In the genomic region with DNA sequence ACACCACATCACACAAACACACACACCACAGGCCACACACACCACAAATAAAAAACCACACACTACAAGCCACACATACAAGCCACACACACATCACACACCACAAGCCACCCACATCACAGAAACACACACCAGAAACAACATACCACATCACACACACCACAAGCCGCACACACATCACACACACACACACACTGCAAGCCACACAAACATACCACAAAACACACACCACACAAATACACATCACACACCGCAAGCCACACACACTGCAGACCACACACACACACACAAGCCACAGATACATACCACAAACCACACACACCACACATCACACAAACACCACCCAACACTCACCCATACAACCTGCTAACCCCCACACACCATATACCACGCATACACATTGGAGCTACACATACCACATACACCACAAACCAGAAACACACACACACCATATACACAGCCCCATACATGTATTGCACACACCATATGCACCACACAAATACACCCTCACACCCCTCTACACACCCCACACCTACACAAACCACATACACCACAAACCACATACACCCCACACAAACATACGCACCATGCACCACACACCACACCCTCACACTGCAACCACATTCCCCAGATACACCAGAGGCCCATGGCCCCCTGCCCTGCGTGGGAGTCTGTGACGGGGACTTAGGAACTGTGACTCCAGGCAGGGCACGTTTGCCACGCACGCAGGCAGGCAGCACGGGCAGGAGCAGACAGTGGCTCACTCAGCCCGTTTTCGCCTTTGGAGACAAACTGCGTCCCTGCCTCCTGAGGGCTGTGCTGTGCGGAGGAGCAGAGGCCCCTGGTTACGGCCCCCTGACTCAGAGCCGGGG, we compare ENCODE assay signal across 13 cellular contexts. TPM values are rescaled to one million over a fixed set of nuclear protein-coding genes. Genes with fewer than 3 reads are reported as not detected.
DNase-seq lines count a peak whose midpoint lies in the region; ATAC-seq, FAIRE-seq and TF ChIP-seq lines count a peak whose summit lies in the region.
"Had no signal": no experiment of that assay in that cellular context is flagged by ENCODE, and none has a peak within 500 bp of the region (broad histone marks: within the 10 kb centered on the region; RNA-seq: fewer than 3 reads in every experiment).

No MANE protein-coding gene starts in this region.

- peaks cover 15% of the 10 kb centered on the region for H3K9me3 ChIP-seq in K562 (replicated peaks; ENCODE audit: control insufficient read depth, insufficient read depth, low read depth, low read length)
- peaks cover 5% of the 10 kb centered on the region for H3K9me3 ChIP-seq in mesenchymal stem cell (ENCODE audit: control insufficient read depth, low read length)
- H3K9me3 ChIP-seq in stomach, result peaks cover 0 to 9% (median 0%) of the 10 kb centered on the region in 4 donors

- CTCF ChIA-PET in K562 (lab: Yijun Ruan, JAX; ENCODE audit: low intra/inter-chr PET ratio), result no interaction called here

- no peak for TF ChIP-seq POLR2A in GM12891 (IDR thresholded peaks at IDR 0.05; ENCODE audit: low read depth, low read length)
- no peak for TF ChIP-seq POLR2A in K562 (conservative IDR thresholded peaks at IDR 0.05)
- TF ChIP-seq POLR2A in stomach (IDR thresholded peaks at IDR 0.05), result no peak

- H2BK15ac ChIP-seq in mesenchymal stem cell (ENCODE audit: low read depth, poor library complexity, severe bottlenecking), result no peak overlapping the region

- no peak overlapping the region for H2BK5ac ChIP-seq in mesenchymal stem cell (ENCODE audit: low read depth, low read length, poor library complexity, severe bottlenecking)

- H2BK12ac ChIP-seq in mesenchymal stem cell (ENCODE audit: low read length in 2 of 2), result no peak overlapping the region

- H3K27me3 ChIP-seq in K562 (ENCODE audit: control insufficient read depth in 2 of 2, insufficient read depth in 2 of 2, low read length in 2 of 2), result no peaks in the 10 kb centered on the region; a peak in 1 of 5 replicates
- no peaks in the 10 kb centered on the region for H3K27me3 ChIP-seq in mesenchymal stem cell (ENCODE audit: control insufficient read depth in 1 of 2, insufficient read depth in 1 of 2, low read length in 2 of 2)
- H3K27me3 ChIP-seq in stomach, result no peaks in the 10 kb centered on the region
- H3K27me3 ChIP-seq: cardiac muscle cell had no signal

- no peak overlapping the region for H3K4me2 ChIP-seq in K562 (ENCODE audit: insufficient read depth, low read length)
- no peak overlapping the region for H3K4me2 ChIP-seq in mesenchymal stem cell (ENCODE audit: low read length, poor library complexity, severe bottlenecking)

- ATAC-seq in K562, result no peak
- no peak for ATAC-seq in HG02885 (IDR thresholded peaks at IDR 0.05; ENCODE audit: poor library complexity, unreplicated experiment)
- no peak for ATAC-seq in GM18498 (IDR thresholded peaks at IDR 0.05; ENCODE audit: unreplicated experiment)
- no peak for ATAC-seq in HG02763 (IDR thresholded peaks at IDR 0.05; ENCODE audit: unreplicated experiment)

- POLR2A ChIA-PET in K562 (lab: Yijun Ruan, JAX), result interaction anchor here (0.6 to 1.2 kb wide), 3 partner anchors 10 to 29 kb away, joined by 3 read pairs; no protein-coding TSS in a partner anchor

- intact Hi-C loops in K562 (cut with micrococcal nuclease), result no loop called here
- intact Hi-C loops in stomach (cut with DNase I; ENCODE audit: low total_unique reads), result no loop called here

- no peaks in the 10 kb centered on the region for H4K20me1 ChIP-seq in K562 (replicated peaks; ENCODE audit: control insufficient read depth, insufficient read depth, low read length)

- TF ChIP-seq EP300 in K562 (IDR thresholded peaks at IDR 0.05; ENCODE audit: low read length), result no peak
- TF ChIP-seq EP300 in stomach (IDR thresholded peaks at IDR 0.05), result no peak

- H3K9ac ChIP-seq in K562 (ENCODE audit: insufficient read depth in 1 of 2, low read depth in 2 of 2, low read length in 2 of 2) (peak overlapping the region in 1 of 2 experiments; percentile 77; a peak in 1 of 4 replicates), mesenchymal stem cell (ENCODE audit: low read length) (peak overlapping the region; percentile 76)

- H3K14ac ChIP-seq in mesenchymal stem cell (ENCODE audit: low read length in 2 of 2), result peak overlapping the region in 1 of 2 experiments; percentile 71

- H3K79me2 ChIP-seq in K562 (ENCODE audit: control insufficient read depth, insufficient read depth, low read length), result no peaks in the 10 kb centered on the region

- no peak overlapping the region for H4K8ac ChIP-seq in mesenchymal stem cell (ENCODE audit: low read length)

- no peaks in the 10 kb centered on the region for H3K79me1 ChIP-seq in mesenchymal stem cell (replicated peaks; ENCODE audit: low read length, poor library complexity, severe bottlenecking)

- DNase-seq in AG10803 (ENCODE audit: low read depth) (peak; percentile 43), GM12891 (ENCODE audit: insufficient read length, low spot score) (no peak), K562 (ENCODE audit: extremely low read depth in 1 of 4, low spot score in 3 of 4) (peak in 1 of 4 experiments; percentile 20), mesenchymal stem cell (no peak), stomach (no peak)
- DNase-seq: GDM1 had no signal

- H3K4me3 ChIP-seq in AG10803 (ENCODE audit: low read length), result no peak overlapping the region
- H3K4me3 ChIP-seq in K562, result no peak overlapping the region
- H3K4me3 ChIP-seq in mesenchymal stem cell (ENCODE audit: insufficient read depth in 1 of 2, low read depth in 1 of 2, low read length in 2 of 2), result peak overlapping the region in 1 of 2 experiments; percentile 53
- no peak overlapping the region for H3K4me3 ChIP-seq in stomach
- H3K4me3 ChIP-seq: cardiac muscle cell had no signal

- WGBS in K562 (ENCODE audit: insufficient coverage, low coverage, missing lambda C conversion rate), result 89% methylated on average over 16 of the region's 16 CpGs
- 91% methylated on average over 16 of the region's 16 CpGs for WGBS in mesenchymal stem cell
- WGBS in stomach, 5 donors, result 83 to 91% (median 90%) methylated on average over 11 to 16 of the region's 16 CpGs

- H3K36me3 ChIP-seq in K562 (ENCODE audit: control insufficient read depth, insufficient read depth, low read length), result peaks cover 3% of the 10 kb centered on the region; the same call in 2 of the 3 replicates
- peaks cover 4 to 8% of the 10 kb centered on the region in 2 experiments for H3K36me3 ChIP-seq in mesenchymal stem cell (ENCODE audit: control insufficient read depth in 1 of 2, insufficient read depth in 2 of 2, low read depth in 1 of 2, low read length in 2 of 2)
- H3K36me3 ChIP-seq in stomach, result peaks cover 0 to 4% (median under 1%) of the 10 kb centered on the region in 4 donors
- H3K36me3 ChIP-seq: cardiac muscle cell had no signal

- in situ Hi-C loops in K562 (cut with MboI), result no loop called here

- no peaks in the 10 kb centered on the region for H3K9me1 ChIP-seq in K562 (ENCODE audit: control insufficient read depth, insufficient read depth, low read length)

- no peak overlapping the region for H3K23ac ChIP-seq in mesenchymal stem cell (ENCODE audit: low read length in 2 of 2)

- H3K4ac ChIP-seq in mesenchymal stem cell (ENCODE audit: low read depth in 1 of 2, low read length in 2 of 2), result no peak overlapping the region

- peak overlapping the region; percentile 10 to 54 for H3K18ac ChIP-seq in mesenchymal stem cell (ENCODE audit: low read depth in 1 of 2, low read length in 2 of 2)

- H2AFZ ChIP-seq in K562 (ENCODE audit: low read depth, low read length), result no peak overlapping the region
- no peak overlapping the region for H2AFZ ChIP-seq in mesenchymal stem cell (ENCODE audit: low read depth, low read length)

- BruUV-seq in K562 (replicated peaks; lab: Mats Ljungman, UMichigan), result no TSS peak

- H4K91ac ChIP-seq in mesenchymal stem cell (ENCODE audit: low read length), result peak overlapping the region; percentile 28

- TF ChIP-seq CTCF in AG10803 (conservative IDR thresholded peaks at IDR 0.05; ENCODE audit: low read length), result no peak
- no peak for TF ChIP-seq CTCF in K562 (IDR thresholded peaks at IDR 0.05 in 2 of 3, conservative IDR thresholded peaks at IDR 0.05 in 1 of 3; ENCODE audit: insufficient read depth in 2 of 3, low read depth in 1 of 3, low read length in 3 of 3)
- no peak for TF ChIP-seq CTCF in stomach (IDR thresholded peaks at IDR 0.05)

- no peak overlapping the region for H2AK5ac ChIP-seq in mesenchymal stem cell (ENCODE audit: low read length, severe bottlenecking)

- H3K27ac ChIP-seq in K562 (ENCODE audit: extremely low read depth, low read depth, low read length) (peak overlapping the region; percentile 45; the same call in 2 of the 3 replicates), mesenchymal stem cell (ENCODE audit: low read length, poor library complexity, severe bottlenecking) (no peak overlapping the region), stomach (no peak overlapping the region)
- H3K27ac ChIP-seq: cardiac muscle cell had no signal

- no peak for FAIRE-seq in GM12891 (lab: Jason Lieb, UNC)
- FAIRE-seq in K562 (lab: Jason Lieb, UNC), result no peak

- no peak for TF ChIP-seq RAD21 in K562 (CRISPR knock-in tag; conservative IDR thresholded peaks at IDR 0.05 in 1 of 2, IDR thresholded peaks at IDR 0.05 in 1 of 2)

- H3K4me1 ChIP-seq in K562 (replicated peaks in 1 of 2; ENCODE audit: control insufficient read depth in 2 of 2, insufficient read depth in 2 of 2, low read length in 2 of 2), result peaks cover 0 to 51% of the 10 kb centered on the region in 2 experiments; a peak in 3 of 5 replicates
- H3K4me1 ChIP-seq in mesenchymal stem cell (ENCODE audit: control insufficient read depth, insufficient read depth, low read depth, low read length), result peaks cover 19% of the 10 kb centered on the region
- peaks cover 5 to 29% (median 21%) of the 10 kb centered on the region in 4 donors for H3K4me1 ChIP-seq in stomach

- no peak overlapping the region for H2BK120ac ChIP-seq in mesenchymal stem cell (ENCODE audit: low read depth, low read length)

RNA-seq across cellular contexts. Expression of a gene that starts 52.7 kb away (rescaled TPM):
- polyA plus RNA-seq in GM12891 (2012; ENCODE audit: low read depth, missing spikeins), result 11.1 TPM
- 270 and 331 TPM in 2 replicates for total RNA-seq in K562 (2011; cell fraction: chromatin; rRNA removed; ENCODE audit: low replicate concordance)
- total RNA-seq in K562 (2011; cell fraction: nucleolus; rRNA removed), result 218 and 221 TPM in 2 replicates
- 322 and 343 TPM in 2 replicates for total RNA-seq in K562 (2011; cell fraction: nucleoplasm; rRNA removed)
- 36.8 and 37.9 TPM in 2 replicates for total RNA-seq in K562 (2014; rRNA removed)
- total RNA-seq in K562 (2014; rRNA removed; fragmentation: Illumina TruSeq; extraction: Trizol), result 77.2 and 88.2 TPM in 2 replicates
- total RNA-seq in K562 (2015; rRNA removed; fragmentation: Illumina TruSeq; extraction: Trizol), result 67.3 and 75.1 TPM in 2 replicates
- 68.9 and 76.6 TPM in 2 replicates for total RNA-seq in K562 (2021)
- 116 and 182 TPM in 2 replicates for polyA plus RNA-seq in K562 (2011; rRNA removed)
- polyA plus RNA-seq in K562 (2011; cell fraction: cytosol; rRNA removed), result 94.0 and 167 TPM in 2 replicates
- 68.4 and 102 TPM in 2 replicates for polyA plus RNA-seq in K562 (2011; cell fraction: nucleus; rRNA removed)
- 42.4 and 74.7 TPM in 2 replicates for polyA plus RNA-seq in K562 (2012)
- 72.4 and 88.5 TPM in 2 replicates for polyA plus RNA-seq in K562 (2014; fragmentation: Illumina TruSeq; extraction: Trizol)
- polyA plus RNA-seq in K562 (2014; fragmentation: Nextera tagmentation; extraction: Ambion mirVana), result 10 to 100 TPM; 74.6 to 82.1 TPM
- 42.7 and 48.0 TPM in 2 replicates for polyA plus RNA-seq in K562 (2014; rRNA removed)
- polyA minus RNA-seq in K562 (2011; rRNA and poly(A)+ RNA removed), result 281 and 305 TPM in 2 replicates
- polyA minus RNA-seq in K562 (2011; cell fraction: cytosol; rRNA and poly(A)+ RNA removed), result 102 TPM in 2 replicates
- 57.1 and 129 TPM in 2 replicates for polyA minus RNA-seq in K562 (2011; cell fraction: nucleus; rRNA and poly(A)+ RNA removed)
- polyA plus RNA-seq in mesenchymal stem cell (2013, experiment 1 of 2), result 19.1 TPM
- 19.1 TPM for polyA plus RNA-seq in mesenchymal stem cell (2013, experiment 2 of 2)
- total RNA-seq in stomach, result 10 to 100 TPM in 4 of 5 donors, 1 to 10 TPM in 1; 6.1 to 24.6 (median 13.2) TPM
- 1 to 10 TPM; 3.2 to 5.2 (median 4.3) TPM for polyA plus RNA-seq in stomach

RNA-seq across cellular contexts. Expression of a gene that starts 55.2 kb away (rescaled TPM):
- polyA plus RNA-seq in GM12891 (2012; ENCODE audit: low read depth, missing spikeins), result not detected
- 0.28 TPM in 1 of 2 replicates, not detected in the other for total RNA-seq in K562 (2011; cell fraction: chromatin; rRNA removed; ENCODE audit: low replicate concordance)
- 0.53 TPM in 1 of 2 replicates, not detected in the other for total RNA-seq in K562 (2011; cell fraction: nucleolus; rRNA removed)
- total RNA-seq in K562 (2011; cell fraction: nucleoplasm; rRNA removed), result not detected in 2 replicates
- total RNA-seq in K562 (2014; rRNA removed) (not detected in 2 replicates), K562 (2014; rRNA removed; fragmentation: Illumina TruSeq; extraction: Trizol) (0.18 and 0.32 TPM in 2 replicates), K562 (2015; rRNA removed; fragmentation: Illumina TruSeq; extraction: Trizol) (not detected in 2 replicates), K562 (2021) (0.16 TPM in 1 of 2 replicates, not detected in the other), stomach (not detected)
- polyA plus RNA-seq in K562 (2011; rRNA removed) (0.12 and 0.13 TPM in 2 replicates), K562 (2014; fragmentation: Illumina TruSeq; extraction: Trizol) (0.25 TPM in 1 of 2 replicates, not detected in the other), K562 (2014; fragmentation: Nextera tagmentation; extraction: Ambion mirVana) (under 1 TPM; 0.10 to 0.28 TPM), K562 (2014; rRNA removed) (not detected in 2 replicates), stomach (not detected)
- polyA plus RNA-seq in K562 (2011; cell fraction: cytosol; rRNA removed), result not detected in 2 replicates
- not detected in 2 replicates for polyA plus RNA-seq in K562 (2011; cell fraction: nucleus; rRNA removed)
- polyA plus RNA-seq in K562 (2012), result 0.08 and 0.09 TPM in 2 replicates
- polyA minus RNA-seq in K562 (2011; rRNA and poly(A)+ RNA removed), result 0.21 TPM in 1 of 2 replicates, not detected in the other
- polyA minus RNA-seq in K562 (2011; cell fraction: cytosol; rRNA and poly(A)+ RNA removed), result not detected in 2 replicates
- polyA minus RNA-seq in K562 (2011; cell fraction: nucleus; rRNA and poly(A)+ RNA removed), result not detected in 2 replicates
- 0.03 TPM for polyA plus RNA-seq in mesenchymal stem cell (2013, experiment 1 of 2)
- polyA plus RNA-seq in mesenchymal stem cell (2013, experiment 2 of 2), result not detected
- total RNA-seq: cardiac muscle cell, mesothelial cell of epicardium, subcutaneous adipose tissue had no signal
- polyA plus RNA-seq: cardiac muscle cell, CD14-positive monocyte had no signal
